8 cellular contexts compared by ENCODE assay signal in genomic region chr7:118183254-118183585, GRCh38. TPM values are rescaled to one million over a fixed set of nuclear protein-coding genes. Genes with fewer than 3 reads are reported as not detected.
A peak's percentile ranks its signal among the peaks of the same experiment; 100 is the strongest.
DNase-seq lines count a peak whose midpoint lies in the region; ATAC-seq and TF ChIP-seq lines count a peak whose summit lies in the region.

No MANE protein-coding gene starts in this region.

- H3K9me3 ChIP-seq in psoas muscle, result no peaks in the 10 kb centered on the region

- H3K4me1 ChIP-seq in psoas muscle, result peaks cover 22% of the 10 kb centered on the region

- intact Hi-C loops in psoas muscle (cut with DNase I), result no loop called here

- H3K9me3 Mint-ChIP-seq in T-helper 1 cell treated with Interleukin-12 subunit alpha and Interleukin-12 subunit beta and Interleukin-4 antibody, amounts not matched to agents 30 μg/mL and 1 μg/mL, for 36 hours, result no peaks in the 10 kb centered on the region

- DNase-seq in AG04449 (ENCODE audit: low read depth, low spot score), result no peak
- peak; percentile 20 for DNase-seq in fibroblast of pulmonary artery (ENCODE audit: low read depth)
- no peak for DNase-seq in psoas muscle
- DNase-seq in OCI-M2 (lab: John Stamatoyannopoulos, UW; ENCODE audit: unreplicated experiment), result no peak
- no peak for DNase-seq in NCI-H2081 treated with DMSO at 0.1 percent for 48 hours (lab: John Stamatoyannopoulos, UW)

- no peaks in the 10 kb centered on the region for H3K27me3 Mint-ChIP-seq in T-helper 1 cell treated with Interleukin-12 subunit alpha and Interleukin-12 subunit beta and Interleukin-4 antibody, amounts not matched to agents 30 μg/mL and 1 μg/mL, for 36 hours (ENCODE audit: low read depth)

- peak overlapping the region; percentile 96 for H3K27ac ChIP-seq in psoas muscle

- WGBS in psoas muscle, 3 donors, result 0 to 3% (median 2%) methylated on average over 7 of the region's 7 CpGs

- peak overlapping the region; percentile 99 for H3K27ac Mint-ChIP-seq in T-helper 1 cell treated with Interleukin-12 subunit alpha and Interleukin-12 subunit beta and Interleukin-4 antibody, amounts not matched to agents 30 μg/mL and 1 μg/mL, for 36 hours

- peaks cover 0 to 18% of the 10 kb centered on the region in 2 donors for H3K36me3 ChIP-seq in psoas muscle (ENCODE audit: insufficient read depth in 1 of 2, low read depth in 1 of 2)

- peak; percentile 24 for TF ChIP-seq POLR2A in GM18951 (IDR thresholded peaks at IDR 0.05; ENCODE audit: extremely low read depth, insufficient read depth, insufficient read length)

- peaks cover 33% of the 10 kb centered on the region for H3K36me3 Mint-ChIP-seq in T-helper 1 cell treated with Interleukin-12 subunit alpha and Interleukin-12 subunit beta and Interleukin-4 antibody, amounts not matched to agents 30 μg/mL and 1 μg/mL, for 36 hours (ENCODE audit: low read depth)

- in situ Hi-C loops in GM18951 (cut with MboI; ENCODE audit: low sequenced_read_pairs, unreplicated experiment), result no loop called here

- H3K4me3 ChIP-seq in AG04449 (ENCODE audit: low read depth, low read length), result peak overlapping the region; percentile 85
- peak overlapping the region; percentile 92 for H3K4me3 ChIP-seq in fibroblast of pulmonary artery (replicated peaks; ENCODE audit: low read depth, low read length)
- H3K4me3 ChIP-seq in psoas muscle, result peak overlapping the region; percentile 96

- ATAC-seq in psoas muscle (peak in 1 of 4 donors; percentile 29), HG03469 (IDR thresholded peaks at IDR 0.05; ENCODE audit: unreplicated experiment) (no peak)

- H3K27me3 ChIP-seq in psoas muscle (ENCODE audit: insufficient read depth in 3 of 3, low read length in 2 of 3), result no peaks in the 10 kb centered on the region

- peaks cover 32% of the 10 kb centered on the region for H3K4me1 Mint-ChIP-seq in T-helper 1 cell treated with Interleukin-12 subunit alpha and Interleukin-12 subunit beta and Interleukin-4 antibody, amounts not matched to agents 30 μg/mL and 1 μg/mL, for 36 hours (ENCODE audit: low read depth)

- TF ChIP-seq CTCF in AG04449 (IDR thresholded peaks at IDR 0.05; ENCODE audit: insufficient read depth, low read length, missing control alignments), result no peak
- no peak for TF ChIP-seq CTCF in fibroblast of pulmonary artery (IDR thresholded peaks at IDR 0.05; ENCODE audit: low read length, missing control alignments)
- no peak for TF ChIP-seq CTCF in psoas muscle (IDR thresholded peaks at IDR 0.05)

- peak overlapping the region; percentile 98 for H3K4me3 Mint-ChIP-seq in T-helper 1 cell treated with Interleukin-12 subunit alpha and Interleukin-12 subunit beta and Interleukin-4 antibody, amounts not matched to agents 30 μg/mL and 1 μg/mL, for 36 hours

- CTCF ChIA-PET in AG04449 (lab: Yijun Ruan, JAX), result no interaction called here

- POLR2A ChIA-PET in AG04449 (lab: Yijun Ruan, JAX), result no interaction called here

RNA-seq across cellular contexts. Expression of gene LSM8, which starts 0.7 kb away (rescaled TPM):
- total RNA-seq in psoas muscle, result 10 to 100 TPM in 3 of 4 donors, 1 to 10 TPM in 1; 9.9 to 20.0 (median 14.2) TPM
- 10 to 100 TPM; 17.2 to 22.6 (median 18.0) TPM for polyA plus RNA-seq in psoas muscle

RNA-seq across cellular contexts. Expression of gene ANKRD7, which starts 41.3 kb away (rescaled TPM):
- total RNA-seq in psoas muscle, result under 1 TPM in 3 of 4 donors, not detected in 1; 0.40 to 0.82 (median 0.60) TPM
- under 1 TPM in 2 of 3 donors, not detected in 1; 0.15 to 0.30 TPM for polyA plus RNA-seq in psoas muscle
